In genomic region chr17:60354223-60354622, GRCh38 we compare ENCODE assay signal across 16 cellular contexts. TPM values are rescaled to one million over a fixed set of nuclear protein-coding genes. Genes with fewer than 3 reads are reported as not detected.
A peak's percentile ranks its signal among the peaks of the same experiment; 100 is the strongest.
DNase-seq lines count a peak whose midpoint lies in the region; ATAC-seq, FAIRE-seq and TF ChIP-seq lines count a peak whose summit lies in the region.
"Had no signal": no experiment of that assay in that cellular context is flagged by ENCODE, and none has a peak within 500 bp of the region (broad histone marks: within the 10 kb centered on the region; RNA-seq: fewer than 3 reads in every experiment).

No MANE protein-coding gene starts in this region.

- no peaks in the 10 kb centered on the region; the same call in 1 of the 2 replicates for H3K27me3 Mint-ChIP-seq in HFFc6 (ENCODE audit: insufficient read depth)
- H3K27me3 Mint-ChIP-seq in astrocyte (ENCODE audit: low read depth, unreplicated experiment), result no peaks in the 10 kb centered on the region

- peaks cover 82% of the 10 kb centered on the region for H4K20me1 ChIP-seq in astrocyte (ENCODE audit: insufficient read depth, low read length)

- no peak overlapping the region for H3K9ac ChIP-seq in astrocyte (ENCODE audit: low read length)

- H3K4me3 Mint-ChIP-seq in HFFc6 (no peak overlapping the region; the same call in 1 of the 2 replicates), astrocyte (ENCODE audit: unreplicated experiment) (no peak overlapping the region)

- H3K27ac Mint-ChIP-seq in HFFc6 (peak overlapping the region; percentile 40), astrocyte (ENCODE audit: unreplicated experiment) (no peak overlapping the region)

- H3K27ac ChIP-seq in astrocyte (ENCODE audit: low read depth, low read length), result no peak overlapping the region
- H3K27ac ChIP-seq: right atrium auricular region had no signal

- peaks cover 11% of the 10 kb centered on the region for H3K4me1 ChIP-seq in astrocyte (ENCODE audit: insufficient read depth, low read length)

- no peaks in the 10 kb centered on the region; the same call in 1 of the 2 replicates for H3K36me3 Mint-ChIP-seq in HFFc6 (ENCODE audit: low read depth)
- H3K36me3 Mint-ChIP-seq in astrocyte (ENCODE audit: low read depth, unreplicated experiment), result no peaks in the 10 kb centered on the region

- H3K36me3 ChIP-seq in astrocyte (ENCODE audit: insufficient read depth, low read length), result no peaks in the 10 kb centered on the region
- H3K36me3 ChIP-seq: right atrium auricular region, tibial artery had no signal

- no peak for FAIRE-seq in astrocyte (lab: Jason Lieb, UNC)
- FAIRE-seq: colon, GM12891 had no signal

- no peak for TF ChIP-seq CTCF in AG09319 (IDR thresholded peaks at IDR 0.05; ENCODE audit: low read depth, low read length)
- no peak for TF ChIP-seq CTCF in HFFc6 (IDR thresholded peaks at IDR 0.05)
- TF ChIP-seq CTCF in astrocyte (IDR thresholded peaks at IDR 0.05; ENCODE audit: insufficient read depth, low read depth, low read length), result no peak

- DNase-seq in AG09319 (ENCODE audit: extremely low read depth, low read depth) (peak; percentile 65), HFFc6 (peak; percentile 81), astrocyte (ENCODE audit: low read depth) (peak; percentile 79), kidney glomerular epithelial cell (lab: John Stamatoyannopoulos, UW) (peak; percentile 11), activated gamma-delta T cell treated with Interleukin-2 at 50 U/mL for 16 hours (no peak)
- DNase-seq: Caco-2, hippocampal formation, mucosa of descending colon, NCI-H2081 treated with DMSO at 0.1 percent for 48 hours, tibial artery had no signal

- H2AFZ ChIP-seq in astrocyte (ENCODE audit: low read depth, low read length), result no peak overlapping the region

- no peak overlapping the region for H3K4me3 ChIP-seq in astrocyte (ENCODE audit: insufficient read depth, low read depth, low read length)
- H3K4me3 ChIP-seq: mucosa of descending colon, right atrium auricular region, tibial artery had no signal

- H3K9me3 ChIP-seq in astrocyte (ENCODE audit: insufficient read depth, low read depth, low read length), result no peaks in the 10 kb centered on the region
- H3K9me3 ChIP-seq: Caco-2, mucosa of descending colon, right atrium auricular region, tibial artery had no signal

- ATAC-seq in GM21381 (IDR thresholded peaks at IDR 0.05; ENCODE audit: unreplicated experiment) (no peak), GM21360 (IDR thresholded peaks at IDR 0.05; ENCODE audit: unreplicated experiment) (no peak), HG02970 (IDR thresholded peaks at IDR 0.05; ENCODE audit: low FRiP score, unreplicated experiment) (no peak)
- ATAC-seq: mucosa of descending colon had no signal

- peaks cover 63% of the 10 kb centered on the region for H3K4me1 Mint-ChIP-seq in HFFc6 (ENCODE audit: low read depth)
- H3K4me1 Mint-ChIP-seq in astrocyte (ENCODE audit: low read depth, unreplicated experiment), result peaks cover 9% of the 10 kb centered on the region

- H3K79me2 ChIP-seq in astrocyte (ENCODE audit: insufficient read depth, low read length), result peaks cover 76% of the 10 kb centered on the region

- peak overlapping the region; percentile 23 for H3K4me2 ChIP-seq in astrocyte (ENCODE audit: low read length)

- H3K9me3 Mint-ChIP-seq in HFFc6 (no peaks in the 10 kb centered on the region), astrocyte (ENCODE audit: unreplicated experiment) (no peaks in the 10 kb centered on the region)

- H3K27me3 ChIP-seq in astrocyte (ENCODE audit: insufficient read depth, low read length), result no peaks in the 10 kb centered on the region
- H3K27me3 ChIP-seq: right atrium auricular region, tibial artery had no signal

RNA-seq across cellular contexts. Expression of gene USP32, which starts 37.7 kb away (rescaled TPM):
- 10 to 100 TPM; 46.7 to 57.3 (median 51.7) TPM for total RNA-seq in HFFc6 (2021; fragmentation: NEBNext Ultra II Directional; extraction: Animal tissue kit (Norgen Biotek cat#: 25700))
- total RNA-seq in astrocyte, result 36.8 and 40.2 TPM in 2 replicates
